Comparison of ENCODE assay signal across 8 cellular contexts in the genomic region with DNA sequence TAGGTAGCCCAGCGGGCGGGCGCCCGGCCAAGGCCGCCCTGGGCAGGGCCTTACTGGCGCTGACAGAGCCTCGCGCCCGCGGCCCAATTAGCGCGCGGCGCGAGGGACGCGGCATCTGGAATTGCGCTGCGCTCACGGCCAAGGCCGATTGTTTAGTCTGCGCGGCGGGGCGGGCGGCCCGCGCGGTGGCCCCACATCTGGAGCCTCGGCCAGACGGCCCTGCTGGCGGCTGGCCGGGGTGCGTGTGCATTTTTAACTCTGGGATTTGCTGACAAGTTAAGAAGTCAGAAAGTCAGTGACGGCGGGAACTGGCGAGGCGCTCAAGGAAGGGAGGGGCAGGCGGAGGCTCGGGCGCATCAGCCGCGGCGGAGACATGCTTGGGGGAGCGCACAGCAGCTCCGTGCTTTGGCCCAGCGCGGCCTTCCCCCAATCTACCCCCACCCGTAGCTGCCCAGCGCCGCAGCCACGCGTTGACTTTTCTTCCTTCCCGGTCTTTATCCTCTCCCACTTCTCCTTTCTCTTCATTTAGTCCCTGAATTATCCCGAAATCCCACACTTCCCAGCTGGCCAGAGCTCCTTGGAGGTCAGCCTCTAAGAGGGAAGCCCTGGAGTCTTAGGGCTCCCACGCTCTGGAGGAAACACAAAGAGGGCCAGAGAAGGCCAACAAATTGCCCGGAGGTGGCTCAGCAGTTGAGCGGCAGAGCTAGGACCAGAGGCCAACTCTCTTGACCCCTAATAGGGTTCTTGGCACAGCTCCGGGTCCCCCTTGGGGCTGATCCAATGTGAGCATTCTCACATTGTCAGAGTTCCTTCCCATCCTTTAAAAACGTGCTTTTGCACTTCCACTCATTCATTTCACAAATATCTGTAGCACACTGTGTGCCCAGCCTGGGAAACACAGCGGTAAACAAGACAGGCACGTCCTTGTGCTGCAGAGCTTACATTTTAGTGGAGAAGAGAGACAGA. TPM values are rescaled to one million over a fixed set of nuclear protein-coding genes. Genes with fewer than 3 reads are reported as not detected.
DNase-seq lines count a peak whose midpoint lies in the region; ATAC-seq and TF ChIP-seq lines count a peak whose summit lies in the region.

No MANE protein-coding gene starts in this region.

- H3K27me3 ChIP-seq in kidney epithelial cell (ENCODE audit: control insufficient read depth, insufficient read depth, low read length) = peaks cover 10% of the 10 kb centered on the region

- peak overlapping the region; percentile 64 for H3K4me3 Mint-ChIP-seq in central memory CD8-positive, alpha-beta T cell

- no peaks in the 10 kb centered on the region for H3K9me3 Mint-ChIP-seq in central memory CD8-positive, alpha-beta T cell

- peaks cover 2% of the 10 kb centered on the region for H3K36me3 Mint-ChIP-seq in central memory CD8-positive, alpha-beta T cell (ENCODE audit: insufficient read depth)

- no peak for TF ChIP-seq CTCF in AG10803 (conservative IDR thresholded peaks at IDR 0.05; ENCODE audit: low read length)
- no peak for TF ChIP-seq CTCF in kidney epithelial cell (IDR thresholded peaks at IDR 0.05; ENCODE audit: insufficient read depth, low read length, poor library complexity, severe bottlenecking)

- DNase-seq in AG10803 (ENCODE audit: low read depth) (peak; percentile 90), NCI-H146 (lab: John Stamatoyannopoulos, UW) (peak; percentile 60), kidney epithelial cell (ENCODE audit: low read depth) (no peak), NCI-H1694 treated with DMSO at 0.1 percent for 48 hours (lab: John Stamatoyannopoulos, UW) (no peak)
- DNase-seq in central memory CD8-positive, alpha-beta T cell (ENCODE audit: low spot score in 2 of 2) = no peak
- DNase-seq in stimulated activated CD4-positive, alpha-beta T cell treated with anti-CD3 and anti-CD28 coated beads, Interleukin-15, amount 100 ng/mL, for 24 hours = peak; percentile 41

- peaks cover 14% of the 10 kb centered on the region for H3K4me1 Mint-ChIP-seq in central memory CD8-positive, alpha-beta T cell

- H3K27ac Mint-ChIP-seq in central memory CD8-positive, alpha-beta T cell (ENCODE audit: low read depth) = no peak overlapping the region

- peaks cover 66% of the 10 kb centered on the region for H3K27me3 Mint-ChIP-seq in central memory CD8-positive, alpha-beta T cell

- no peaks in the 10 kb centered on the region for H3K36me3 ChIP-seq in kidney epithelial cell (ENCODE audit: control insufficient read depth, insufficient read depth, low read length)

- H3K4me3 ChIP-seq in AG10803 (ENCODE audit: low read length) (peak overlapping the region; percentile 37), kidney epithelial cell (ENCODE audit: low read depth, low read length) (peak overlapping the region; percentile 9)

- peak; percentile 68 for ATAC-seq in GM18517 (IDR thresholded peaks at IDR 0.05; ENCODE audit: unreplicated experiment)
- peak; percentile 49 for ATAC-seq in central memory CD8-positive, alpha-beta T cell (replicated peaks; ENCODE audit: extremely low read depth, poor library complexity, severe bottlenecking)
- no peak for ATAC-seq in HG03175 (IDR thresholded peaks at IDR 0.05; ENCODE audit: unreplicated experiment)

RNA-seq across cellular contexts. Expression of gene FOXP4, which starts 40.8 kb away (rescaled TPM):
- total RNA-seq in kidney epithelial cell = 22.4 and 30.3 TPM in 2 replicates

Comparison
In these comparisons a context has a peak if more than half of its experiments do, and no peak if none do; other contexts are left out.
1. DNase-seq: peak in AG10803 (single experiment), NCI-H146 (single experiment) and stimulated activated CD4-positive, alpha-beta T cell treated with anti-CD3 and anti-CD28 coated beads, Interleukin-15, amount 100 ng/mL, for 24 hours (single experiment); none in central memory CD8-positive, alpha-beta T cell (0 of 2), kidney epithelial cell (single experiment) and NCI-H1694 treated with DMSO at 0.1 percent for 48 hours (single experiment).